Comparison of ENCODE assay signal across 16 cellular contexts in the genomic region with DNA sequence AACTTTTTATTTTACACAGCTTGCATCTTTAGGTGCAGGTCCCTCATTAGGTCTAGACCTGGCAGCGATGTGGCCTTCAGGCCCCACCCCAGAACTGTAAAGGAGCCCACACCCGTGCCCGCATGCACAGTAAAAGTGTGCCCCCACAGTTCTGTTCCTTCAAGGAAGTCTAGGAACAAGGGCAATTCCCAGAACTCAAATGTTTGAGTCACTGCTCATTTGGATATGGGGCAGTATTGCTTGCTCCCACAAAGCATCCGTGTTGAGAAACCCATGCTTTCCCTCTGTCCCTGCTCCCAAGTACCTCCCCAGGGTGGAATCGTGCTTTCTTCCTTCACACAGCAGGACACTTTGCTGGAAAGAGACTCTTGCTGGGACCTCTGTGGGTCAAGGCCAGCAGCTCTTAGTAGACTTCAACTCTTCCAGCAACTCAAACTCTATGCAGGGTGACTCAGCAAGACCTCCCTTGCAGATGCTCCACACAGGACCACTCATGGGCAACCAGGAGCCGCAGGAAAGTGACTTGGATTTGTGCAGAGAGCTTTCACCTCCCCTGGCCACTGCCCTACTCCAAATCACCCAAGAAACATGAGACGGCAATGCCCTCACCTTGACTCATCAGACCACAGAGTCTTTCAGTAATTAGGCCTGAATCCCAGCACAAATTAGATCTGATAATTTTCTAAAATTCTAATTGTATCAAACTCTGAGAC. TPM values are rescaled to one million over a fixed set of nuclear protein-coding genes. Genes with fewer than 3 reads are reported as not detected.
DNase-seq lines count a peak whose midpoint lies in the region; ATAC-seq, FAIRE-seq and TF ChIP-seq lines count a peak whose summit lies in the region.
"Had no signal": no experiment of that assay in that cellular context is flagged by ENCODE, and none has a peak within 500 bp of the region (broad histone marks: within the 10 kb centered on the region; RNA-seq: fewer than 3 reads in every experiment).

No MANE protein-coding gene starts in this region.

- DNase-seq in HTR-8/SVneo (ENCODE audit: insufficient read length, low spot score) (peak; percentile 37), astrocyte of the spinal cord (ENCODE audit: low read depth, low spot score) (peak; percentile 83), kidney epithelial cell (ENCODE audit: low read depth) (peak; percentile 76), NCI-H2029 (lab: John Stamatoyannopoulos, UW) (no peak), NCI-H2107 treated with DMSO at 0.1 percent for 48 hours (lab: John Stamatoyannopoulos, UW; ENCODE audit: unreplicated experiment) (no peak)
- DNase-seq: NCI-H2171 treated with DMSO at 0.1 percent for 48 hours, thyroid gland had no signal

- no peak overlapping the region for H3K27ac ChIP-seq in BLaER1
- H3K27ac ChIP-seq: prostate gland, thyroid gland had no signal

- H3K27me3 Mint-ChIP-seq in stimulated activated memory B cell treated with anti-CD40 and anti-IgM and Interleukin-4, amounts not matched to agents 10 μg/mL and 1 μg/mL and 100 μg/mL, for 72 hours, result no peaks in the 10 kb centered on the region
- H3K27me3 Mint-ChIP-seq: central memory CD8-positive, alpha-beta T cell; memory B cell had no signal

- peaks cover 16% of the 10 kb centered on the region for H3K36me3 Mint-ChIP-seq in stimulated activated memory B cell treated with anti-CD40 and anti-IgM and Interleukin-4, amounts not matched to agents 10 μg/mL and 1 μg/mL and 100 μg/mL, for 72 hours

- H3K27me3 ChIP-seq in BLaER1, result no peaks in the 10 kb centered on the region
- H3K27me3 ChIP-seq in kidney epithelial cell (ENCODE audit: control insufficient read depth, insufficient read depth, low read length), result no peaks in the 10 kb centered on the region
- H3K27me3 ChIP-seq: thyroid gland had no signal

- peaks cover 17% of the 10 kb centered on the region for H3K4me1 ChIP-seq in BLaER1
- H3K4me1 ChIP-seq: thyroid gland had no signal

- H3K4me3 Mint-ChIP-seq in stimulated activated memory B cell treated with anti-CD40 and anti-IgM and Interleukin-4, amounts not matched to agents 10 μg/mL and 1 μg/mL and 100 μg/mL, for 72 hours, result no peak overlapping the region
- H3K4me3 Mint-ChIP-seq: activated T-helper 1 cell treated with anti-CD3 and anti-CD28 coated beads, Interleukin-12 subunit alpha, Interleukin-12 subunit beta, Interleukin-2, Interleukin-4 antibody, amounts not matched to agents 30 ng/mL and 10 ng/mL and 1 ng/mL, durations not matched to agents 14 hours and 24 hours and 36 hours; central memory CD8-positive, alpha-beta T cell; memory B cell had no signal

- H3K9me3 ChIP-seq in BLaER1, result no peaks in the 10 kb centered on the region
- H3K9me3 ChIP-seq: prostate gland, thyroid gland had no signal

- H3K9ac ChIP-seq in BLaER1, result no peak overlapping the region

- ATAC-seq in stimulated activated memory B cell treated with anti-CD40 and anti-IgM and Interleukin-4, amounts not matched to agents 10 μg/mL and 1 μg/mL and 100 μg/mL, for 72 hours, result no peak
- no peak for ATAC-seq in GM18861 (IDR thresholded peaks at IDR 0.05; ENCODE audit: unreplicated experiment)
- ATAC-seq: activated CD4-positive, CD25-positive, alpha-beta regulatory T cell treated with anti-CD3 and anti-CD28 coated beads, Interleukin-2, amount 50 U/mL, for 24 hours; GM12878 had no signal

- no peak for FAIRE-seq in HTR-8/SVneo (lab: Jason Lieb, UNC)
- FAIRE-seq: GM12878 had no signal

- H3K27ac Mint-ChIP-seq in stimulated activated memory B cell treated with anti-CD40 and anti-IgM and Interleukin-4, amounts not matched to agents 10 μg/mL and 1 μg/mL and 100 μg/mL, for 72 hours, result no peak overlapping the region
- H3K27ac Mint-ChIP-seq: activated T-helper 1 cell treated with anti-CD3 and anti-CD28 coated beads, Interleukin-12 subunit alpha, Interleukin-12 subunit beta, Interleukin-2, Interleukin-4 antibody, amounts not matched to agents 30 ng/mL and 10 ng/mL and 1 ng/mL, durations not matched to agents 14 hours and 24 hours and 36 hours; memory B cell had no signal

- H3K4me1 Mint-ChIP-seq in stimulated activated memory B cell treated with anti-CD40 and anti-IgM and Interleukin-4, amounts not matched to agents 10 μg/mL and 1 μg/mL and 100 μg/mL, for 72 hours, result peaks cover 66% of the 10 kb centered on the region

- no peaks in the 10 kb centered on the region for H3K9me3 Mint-ChIP-seq in stimulated activated memory B cell treated with anti-CD40 and anti-IgM and Interleukin-4, amounts not matched to agents 10 μg/mL and 1 μg/mL and 100 μg/mL, for 72 hours
- H3K9me3 Mint-ChIP-seq: activated T-helper 1 cell treated with anti-CD3 and anti-CD28 coated beads, Interleukin-12 subunit alpha, Interleukin-12 subunit beta, Interleukin-2, Interleukin-4 antibody, amounts not matched to agents 30 ng/mL and 10 ng/mL and 1 ng/mL, durations not matched to agents 14 hours and 24 hours and 36 hours; central memory CD8-positive, alpha-beta T cell; memory B cell had no signal

- H3K4me2 ChIP-seq in BLaER1, result peak overlapping the region; percentile 53

- TF ChIP-seq CTCF in astrocyte of the spinal cord (IDR thresholded peaks at IDR 0.05; ENCODE audit: low read depth, low read length) (no peak), kidney epithelial cell (IDR thresholded peaks at IDR 0.05; ENCODE audit: insufficient read depth, low read length, poor library complexity, severe bottlenecking) (no peak)

- H3K4me3 ChIP-seq in BLaER1, result no peak overlapping the region
- H3K4me3 ChIP-seq in astrocyte of the spinal cord (ENCODE audit: low read depth, low read length), result no peak overlapping the region
- no peak overlapping the region for H3K4me3 ChIP-seq in kidney epithelial cell (ENCODE audit: low read depth, low read length)
- H3K4me3 ChIP-seq: GM12878, prostate gland, thyroid gland had no signal

- H4K20me1 ChIP-seq in BLaER1, result peaks cover 100% of the 10 kb centered on the region

- in situ Hi-C loops in astrocyte of the spinal cord (cut with HindIII; ENCODE audit: low sequenced_read_pairs), result no loop called here

- H3K36me3 ChIP-seq in BLaER1, result peaks cover 57% of the 10 kb centered on the region
- no peaks in the 10 kb centered on the region for H3K36me3 ChIP-seq in kidney epithelial cell (ENCODE audit: control insufficient read depth, insufficient read depth, low read length)
- H3K36me3 ChIP-seq: prostate gland, thyroid gland had no signal

RNA-seq across cellular contexts. Expression of a gene that starts 12.3 kb away (rescaled TPM):
- total RNA-seq in kidney epithelial cell, result 79.3 and 91.5 TPM in 2 replicates

Comparison
In these comparisons a context has a peak if more than half of its experiments do, and no peak if none do; other contexts are left out.
1. DNase-seq: peak in HTR-8/SVneo (single experiment), astrocyte of the spinal cord (single experiment) and kidney epithelial cell (single experiment); none in NCI-H2029 (single experiment) and NCI-H2107 treated with DMSO at 0.1 percent for 48 hours (single experiment).